8 cellular contexts compared by ENCODE assay signal in genomic region chr14:58298477-58298879, GRCh38. TPM values are rescaled to one million over a fixed set of nuclear protein-coding genes. Genes with fewer than 3 reads are reported as not detected.
DNase-seq lines count a peak whose midpoint lies in the region; ATAC-seq, FAIRE-seq and TF ChIP-seq lines count a peak whose summit lies in the region.

Gene ARID4A, plus strand, starts transcription at chr14:58298555. Its CDS starts 1,300 bp downstream, at chr14:58299855.

- ATAC-seq in mucosa of descending colon (no peak), GM21723 (IDR thresholded peaks at IDR 0.05; ENCODE audit: unreplicated experiment) (no peak)

- TF ChIP-seq POLR2A in GM18951 (IDR thresholded peaks at IDR 0.05; ENCODE audit: extremely low read depth, insufficient read depth, insufficient read length) = peak; percentile 10

- FAIRE-seq in RCC 7860 (lab: Jason Lieb, UNC) = no peak

- in situ Hi-C loops in GM18951 (cut with MboI; ENCODE audit: low sequenced_read_pairs, unreplicated experiment) = no loop called here

- intact Hi-C loops in mucosa of descending colon (cut with DNase I, micrococcal nuclease) = no loop called here

- no peaks in the 10 kb centered on the region for H3K9me3 ChIP-seq in mucosa of descending colon

- H3K36me3 ChIP-seq in mucosa of descending colon (ENCODE audit: low read depth) = peaks cover 8% of the 10 kb centered on the region

- peaks cover 29% of the 10 kb centered on the region for H3K4me1 ChIP-seq in mucosa of descending colon (ENCODE audit: low read depth)

- TF ChIP-seq CTCF in WI38 (IDR thresholded peaks at IDR 0.05; ENCODE audit: low read depth, low read length) = no peak
- no peak for TF ChIP-seq CTCF in mucosa of descending colon (IDR thresholded peaks at IDR 0.05)

- H3K4me3 ChIP-seq in WI38 (ENCODE audit: low read depth, low read length) (peak within 1 kb of the TSS; percentile 98), mucosa of descending colon (peak within 1 kb of the TSS; percentile 97)

- DNase-seq in dermis blood vessel endothelial cell = no peak
- peak; percentile 86 to 92 (median 91) for DNase-seq in mucosa of descending colon
- DNase-seq in stimulated activated CD8-positive, alpha-beta memory T cell treated with anti-CD3 and anti-CD28 coated beads, Interleukin-7, amount 100 ng/mL, for 24 hours (ENCODE audit: low read depth) = peak; percentile 51
- DNase-seq in AG08396 (ENCODE audit: low spot score) = no peak
- DNase-seq in RCC 7860 (ENCODE audit: low spot score) = no peak

RNA-seq across cellular contexts. Expression of gene ARID4A, which starts in this region (rescaled TPM):
- total RNA-seq in dermis blood vessel endothelial cell (15.9 and 17.9 TPM in 2 replicates), mucosa of descending colon (10 to 100 TPM; 26.3 to 34.6 (median 30.5) TPM)

Comparison
In these comparisons a context has a peak if more than half of its experiments do, and no peak if none do; other contexts are left out.
1. DNase-seq: peak in mucosa of descending colon (3 of 3) and stimulated activated CD8-positive, alpha-beta memory T cell treated with anti-CD3 and anti-CD28 coated beads, Interleukin-7, amount 100 ng/mL, for 24 hours (single experiment); none in dermis blood vessel endothelial cell (single experiment), AG08396 (single experiment) and RCC 7860 (single experiment).